ENCODE assay signal across 12 cellular contexts in the genomic region with DNA sequence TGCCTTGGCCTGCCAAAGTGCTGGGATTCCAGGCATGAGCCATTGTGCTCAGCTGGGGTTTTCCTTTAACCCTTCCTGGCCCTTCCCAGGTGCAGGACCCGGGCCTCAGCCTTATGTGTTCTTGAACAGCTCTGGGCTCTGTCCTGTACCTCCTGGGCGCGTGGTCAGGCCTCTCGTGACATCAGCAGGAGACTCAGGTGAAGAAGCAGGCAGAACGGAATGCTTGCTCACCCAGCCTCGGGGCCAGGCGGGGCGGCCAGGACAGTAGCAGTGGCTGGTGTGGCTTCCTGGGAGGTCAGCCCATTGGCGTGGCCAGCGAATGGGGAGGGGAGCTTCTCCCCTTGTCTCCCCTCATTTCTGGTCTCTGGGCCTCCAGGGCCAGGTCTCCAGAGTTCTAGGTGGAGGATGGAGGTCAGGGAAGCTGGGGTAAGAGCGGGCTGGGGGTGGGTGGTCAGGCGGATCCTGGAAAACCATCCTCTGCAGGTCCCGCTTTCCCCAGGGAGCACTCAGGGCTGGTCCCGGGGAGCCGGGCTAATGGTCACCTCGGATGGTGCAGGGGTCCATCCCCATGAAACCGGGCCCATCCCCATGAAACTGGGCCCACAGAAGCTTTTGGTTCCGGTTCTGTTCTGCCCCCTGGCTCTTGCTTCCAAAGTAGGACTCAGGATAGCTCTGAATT.
DNase-seq lines count a peak whose midpoint lies in the region; ATAC-seq and TF ChIP-seq lines count a peak whose summit lies in the region.
"Had no signal": no experiment of that assay in that cellular context is flagged by ENCODE, and none has a peak within 500 bp of the region (broad histone marks: within the 10 kb centered on the region; RNA-seq: fewer than 3 reads in every experiment).

No MANE protein-coding gene starts in this region.

- peak overlapping the region; percentile 28 to 70 (median 59); a peak in 3 of 7 replicates for H3K27ac Mint-ChIP-seq in H9
- peak overlapping the region; percentile 61 for H3K27ac Mint-ChIP-seq in activated CD8-positive, alpha-beta T cell treated with anti-CD3 and anti-CD28 coated beads for 36 hours
- H3K27ac Mint-ChIP-seq in stimulated activated memory B cell treated with anti-CD40 and anti-IgM and Interleukin-4, amounts not matched to agents 10 μg/mL and 1 μg/mL and 100 μg/mL, for 72 hours: peak overlapping the region; percentile 87

- no peak overlapping the region for H3K9ac ChIP-seq in H9 (ENCODE audit: extremely low read depth, insufficient read length, low read length)

- no peaks in the 10 kb centered on the region for H3K23me2 ChIP-seq in H9 (ENCODE audit: insufficient read length, low read depth, low read length, poor library complexity, severe bottlenecking)

- no peak overlapping the region for H2AFZ ChIP-seq in H9 (ENCODE audit: low read length)

- H4K91ac ChIP-seq in H9 (ENCODE audit: insufficient read length, low read depth, low read length): no peak overlapping the region

- H3K27me3 ChIP-seq in H9 (ENCODE audit: insufficient read depth, low read length): no peaks in the 10 kb centered on the region
- no peaks in the 10 kb centered on the region for H3K27me3 ChIP-seq in MG63
- H3K27me3 ChIP-seq: neutrophil had no signal

- H3K9me3 ChIP-seq in H9 (ENCODE audit: control insufficient read depth, low read depth, low read length) (no peaks in the 10 kb centered on the region), MG63 (no peaks in the 10 kb centered on the region)
- H3K9me3 ChIP-seq: neutrophil had no signal

- no peak overlapping the region for H3K56ac ChIP-seq in H9 (ENCODE audit: insufficient read length, low read depth, low read length)

- intact Hi-C loops in activated CD8-positive, alpha-beta T cell treated with anti-CD3 and anti-CD28 coated beads for 36 hours (cut with micrococcal nuclease): no loop called here

- H3K27ac ChIP-seq in H9 (ENCODE audit: insufficient read length, low read depth, low read length): no peak overlapping the region

- H3K14ac ChIP-seq in H9 (ENCODE audit: insufficient read depth, low read length): no peak overlapping the region; the same call in 1 of the 2 replicates

- H3K4me3 Mint-ChIP-seq in H9: no peak overlapping the region
- no peak overlapping the region for H3K4me3 Mint-ChIP-seq in activated CD8-positive, alpha-beta T cell treated with anti-CD3 and anti-CD28 coated beads for 36 hours
- H3K4me3 Mint-ChIP-seq in stimulated activated memory B cell treated with anti-CD40 and anti-IgM and Interleukin-4, amounts not matched to agents 10 μg/mL and 1 μg/mL and 100 μg/mL, for 72 hours: no peak overlapping the region

- no peak for TF ChIP-seq CTCF in H9 (conservative IDR thresholded peaks at IDR 0.05)
- no peak for TF ChIP-seq CTCF in activated CD8-positive, alpha-beta T cell treated with anti-CD3 and anti-CD28 coated beads for 36 hours (IDR thresholded peaks at IDR 0.05)

- H4K20me1 ChIP-seq in H9 (ENCODE audit: control insufficient read depth, insufficient read depth, insufficient read length): peaks cover 5% of the 10 kb centered on the region

- WGBS in H9 (ENCODE audit: extremely low coverage, insufficient read length, low lambda C conversion rate): no CpG with 5 or more reads among the region's 18 CpGs

- H2BK120ac ChIP-seq in H9 (ENCODE audit: low read depth, low read length, poor library complexity, severe bottlenecking): no peak overlapping the region

- H3K9me3 Mint-ChIP-seq in H9: no peaks in the 10 kb centered on the region
- H3K9me3 Mint-ChIP-seq in activated CD8-positive, alpha-beta T cell treated with anti-CD3 and anti-CD28 coated beads for 36 hours: no peaks in the 10 kb centered on the region
- H3K9me3 Mint-ChIP-seq in stimulated activated memory B cell treated with anti-CD40 and anti-IgM and Interleukin-4, amounts not matched to agents 10 μg/mL and 1 μg/mL and 100 μg/mL, for 72 hours: no peaks in the 10 kb centered on the region
- H3K9me3 Mint-ChIP-seq: activated B cell treated with CpG ODN at 0.5 μM for 24 hours had no signal

- H3K4me2 ChIP-seq in H9 (ENCODE audit: insufficient read depth, insufficient read length, low read length): no peak overlapping the region

- no peak overlapping the region for H3T11ph ChIP-seq in H9 (ENCODE audit: low read length)

- no peak overlapping the region; the same call in 1 of the 2 replicates for H2BK15ac ChIP-seq in H9 (ENCODE audit: low read depth, low read length)

- H3K18ac ChIP-seq in H9 (ENCODE audit: insufficient read length, low read depth, low read length): no peak overlapping the region

- H3K36me3 Mint-ChIP-seq in H9 (ENCODE audit: insufficient read depth in 1 of 3, low read depth in 3 of 3): no peaks in the 10 kb centered on the region; a peak in 1 of 7 replicates
- peaks cover 5% of the 10 kb centered on the region for H3K36me3 Mint-ChIP-seq in activated CD8-positive, alpha-beta T cell treated with anti-CD3 and anti-CD28 coated beads for 36 hours (ENCODE audit: low read depth)
- no peaks in the 10 kb centered on the region for H3K36me3 Mint-ChIP-seq in stimulated activated memory B cell treated with anti-CD40 and anti-IgM and Interleukin-4, amounts not matched to agents 10 μg/mL and 1 μg/mL and 100 μg/mL, for 72 hours

- no peak overlapping the region for H2BK5ac ChIP-seq in H9 (ENCODE audit: insufficient read length, low read length)

- H3K23ac ChIP-seq in H9 (ENCODE audit: insufficient read length, low read depth, low read length): no peak overlapping the region

- H3K79me1 ChIP-seq in H9 (ENCODE audit: insufficient read depth, low read depth, low read length, poor library complexity, severe bottlenecking): no peaks in the 10 kb centered on the region

- H3K27me3 Mint-ChIP-seq in H9 (ENCODE audit: low read depth): no peaks in the 10 kb centered on the region
- no peaks in the 10 kb centered on the region for H3K27me3 Mint-ChIP-seq in activated CD8-positive, alpha-beta T cell treated with anti-CD3 and anti-CD28 coated beads for 36 hours
- H3K27me3 Mint-ChIP-seq in stimulated activated memory B cell treated with anti-CD40 and anti-IgM and Interleukin-4, amounts not matched to agents 10 μg/mL and 1 μg/mL and 100 μg/mL, for 72 hours: no peaks in the 10 kb centered on the region
- H3K27me3 Mint-ChIP-seq: activated B cell treated with CpG ODN at 0.5 μM for 24 hours had no signal

- no peak overlapping the region for H3K4me3 ChIP-seq in MG63

- DNase-seq in H9 (no peak), kidney glomerular epithelial cell (lab: John Stamatoyannopoulos, UW) (peak; percentile 15), retina (no peak), NCI-H1436 treated with DMSO at 0.1 percent for 48 hours (lab: John Stamatoyannopoulos, UW) (no peak), MG63 (no peak), 8988T (no peak)
- DNase-seq in activated CD8-positive, alpha-beta T cell treated with anti-CD3 and anti-CD28 coated beads for 36 hours: no peak
- DNase-seq: activated B cell treated with CpG ODN at 0.5 μM for 24 hours, amniotic stem cell, KBM-7 had no signal

- no peak overlapping the region for H2BK20ac ChIP-seq in H9 (ENCODE audit: low read depth, low read length, poor library complexity, severe bottlenecking)

- no peak overlapping the region for H2BK12ac ChIP-seq in H9 (ENCODE audit: insufficient read length, low read depth, low read length)

- H4K5ac ChIP-seq in H9 (ENCODE audit: insufficient read length, low read depth, low read length): no peak overlapping the region

- CTCF ChIA-PET in activated CD8-positive, alpha-beta T cell treated with anti-CD3 and anti-CD28 coated beads for 36 hours (lab: Charles Lee): interaction anchor here (1.0 to 4.0 kb wide), 6 partner anchors 8 to 72 kb away, joined by 3 to 61 read pairs (median 10); no protein-coding TSS in a partner anchor

- H3K4me1 ChIP-seq in H9 (ENCODE audit: insufficient read depth, low read length): peaks cover 22% of the 10 kb centered on the region; the same call in 1 of the 2 replicates

- H3K4ac ChIP-seq in H9 (ENCODE audit: low read depth, low read length): no peak overlapping the region

- peaks cover 92% of the 10 kb centered on the region for H3K36me3 ChIP-seq in MG63

- no peaks in the 10 kb centered on the region for H3K79me2 ChIP-seq in H9 (ENCODE audit: insufficient read depth, low read length)

- peaks cover 47 to 72% of the 10 kb centered on the region in 2 experiments for H3K4me1 Mint-ChIP-seq in H9
- peaks cover 61% of the 10 kb centered on the region for H3K4me1 Mint-ChIP-seq in activated CD8-positive, alpha-beta T cell treated with anti-CD3 and anti-CD28 coated beads for 36 hours (ENCODE audit: low read depth)
- H3K4me1 Mint-ChIP-seq in stimulated activated memory B cell treated with anti-CD40 and anti-IgM and Interleukin-4, amounts not matched to agents 10 μg/mL and 1 μg/mL and 100 μg/mL, for 72 hours: peaks cover 37% of the 10 kb centered on the region

- POLR2A ChIA-PET in activated CD8-positive, alpha-beta T cell treated with anti-CD3 and anti-CD28 coated beads for 36 hours (lab: Charles Lee): interaction anchor here (0.6 to 6.6 kb wide), 8 partner anchors 8 to 92 kb away, joined by 3 to 31 read pairs (median 7); no protein-coding TSS in a partner anchor

- no peak overlapping the region for H2AK5ac ChIP-seq in H9 (ENCODE audit: insufficient read length, low read length)

- no peak for ATAC-seq in activated CD8-positive, alpha-beta T cell treated with anti-CD3 and anti-CD28 coated beads for 36 hours
- no peak for ATAC-seq in stimulated activated memory B cell treated with anti-CD40 and anti-IgM and Interleukin-4, amounts not matched to agents 10 μg/mL and 1 μg/mL and 100 μg/mL, for 72 hours

- no peak overlapping the region for H4K8ac ChIP-seq in H9 (replicated peaks; ENCODE audit: insufficient read length, low read depth, low read length)
